Comparison of ENCODE assay signal across 1 cellular context in the genomic region with DNA sequence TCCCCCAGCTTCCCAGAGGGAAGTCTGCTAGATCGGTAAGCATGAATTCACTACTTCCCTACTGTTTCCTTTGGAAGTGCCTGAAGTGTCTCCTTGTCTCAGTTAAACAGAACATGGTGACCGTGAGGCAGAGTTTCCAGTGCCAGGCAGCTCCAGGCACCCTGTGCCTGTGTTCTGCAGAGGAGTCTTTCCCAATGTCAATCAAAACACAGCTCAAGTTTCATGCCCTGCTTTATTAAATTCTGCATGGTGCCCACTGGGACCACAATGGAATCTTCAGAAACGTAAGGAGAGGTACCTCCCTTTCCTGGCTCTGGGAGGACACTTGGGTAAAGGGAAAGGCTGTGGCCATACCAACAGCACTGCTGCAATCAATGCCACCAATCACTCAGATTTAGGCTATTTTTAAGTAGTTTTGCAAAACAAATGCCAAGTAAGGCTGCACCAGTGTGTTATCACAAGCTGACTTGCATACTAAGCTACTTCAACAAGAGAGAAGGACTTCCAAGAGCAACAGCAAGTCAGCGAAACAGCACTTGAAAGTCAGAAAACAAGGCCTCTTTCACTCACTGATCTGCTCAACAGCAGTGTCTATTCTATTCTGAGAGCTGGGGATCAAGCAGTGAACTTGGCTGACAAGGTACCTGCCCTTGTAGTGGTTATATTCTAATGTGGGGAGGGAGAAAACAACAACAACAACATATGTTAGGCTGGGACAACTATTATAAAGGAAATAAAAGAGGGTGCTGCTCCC.
TF ChIP-seq lines count a peak whose summit lies in the region.

No MANE protein-coding gene starts in this region.

TF ChIP-seq in H1, 55 proteins besides CTCF, POLR2A, EP300 and RAD21 (continued from another document):
- TF ChIP-seq, protein P1, sequence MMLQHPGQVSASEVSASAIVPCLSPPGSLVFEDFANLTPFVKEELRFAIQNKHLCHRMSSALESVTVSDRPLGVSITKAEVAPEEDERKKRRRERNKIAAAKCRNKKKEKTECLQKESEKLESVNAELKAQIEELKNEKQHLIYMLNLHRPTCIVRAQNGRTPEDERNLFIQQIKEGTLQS (IDR thresholded peaks at IDR 0.05; ENCODE audit: insufficient read depth, low read depth, low read length), result no peak
